1 cellular context compared by ENCODE assay signal in the genomic region with DNA sequence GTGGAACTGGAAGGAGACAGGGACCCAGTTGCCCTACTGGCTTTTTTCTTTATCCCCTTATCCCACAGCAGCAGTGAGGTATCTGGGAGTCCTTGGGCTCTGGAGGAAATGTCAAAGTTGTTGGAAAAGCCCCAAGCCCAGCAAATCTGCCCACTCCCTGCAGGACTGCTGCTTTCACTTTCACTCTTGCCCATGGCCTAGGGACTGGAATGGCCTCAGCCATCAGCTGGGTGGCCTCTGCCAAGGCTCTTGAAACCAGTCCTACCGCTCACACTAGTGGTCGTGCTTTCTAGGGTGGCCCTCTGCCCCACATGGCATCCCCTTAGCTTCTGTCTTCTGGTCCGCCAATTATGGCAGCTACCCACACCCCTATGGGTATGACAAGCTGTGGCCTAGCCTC.
TF ChIP-seq lines count a peak whose summit lies in the region.

No MANE protein-coding gene starts in this region.

TF ChIP-seq in GM12878, 131 proteins besides CTCF, POLR2A, EP300 and RAD21:
- no peak for TF ChIP-seq HDGF (IDR thresholded peaks at IDR 0.05)
- TF ChIP-seq, protein P1, sequence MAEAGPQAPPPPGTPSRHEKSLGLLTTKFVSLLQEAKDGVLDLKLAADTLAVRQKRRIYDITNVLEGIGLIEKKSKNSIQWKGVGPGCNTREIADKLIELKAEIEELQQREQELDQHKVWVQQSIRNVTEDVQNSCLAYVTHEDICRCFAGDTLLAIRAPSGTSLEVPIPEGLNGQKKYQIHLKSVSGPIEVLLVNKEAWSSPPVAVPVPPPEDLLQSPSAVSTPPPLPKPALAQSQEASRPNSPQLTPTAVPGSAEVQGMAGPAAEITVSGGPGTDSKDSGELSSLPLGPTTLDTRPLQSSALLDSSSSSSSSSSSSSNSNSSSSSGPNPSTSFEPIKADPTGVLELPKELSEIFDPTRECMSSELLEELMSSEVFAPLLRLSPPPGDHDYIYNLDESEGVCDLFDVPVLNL (IDR thresholded peaks at IDR 0.05; ENCODE audit: low read depth, low read length), result no peak
- no peak for TF ChIP-seq SMC3 (IDR thresholded peaks at IDR 0.05; ENCODE audit: borderline replicate concordance, low read length)
- TF ChIP-seq STAT3 (IDR thresholded peaks at IDR 0.05; ENCODE audit: low read depth, low read length), result no peak
- TF ChIP-seq, protein P2, sequence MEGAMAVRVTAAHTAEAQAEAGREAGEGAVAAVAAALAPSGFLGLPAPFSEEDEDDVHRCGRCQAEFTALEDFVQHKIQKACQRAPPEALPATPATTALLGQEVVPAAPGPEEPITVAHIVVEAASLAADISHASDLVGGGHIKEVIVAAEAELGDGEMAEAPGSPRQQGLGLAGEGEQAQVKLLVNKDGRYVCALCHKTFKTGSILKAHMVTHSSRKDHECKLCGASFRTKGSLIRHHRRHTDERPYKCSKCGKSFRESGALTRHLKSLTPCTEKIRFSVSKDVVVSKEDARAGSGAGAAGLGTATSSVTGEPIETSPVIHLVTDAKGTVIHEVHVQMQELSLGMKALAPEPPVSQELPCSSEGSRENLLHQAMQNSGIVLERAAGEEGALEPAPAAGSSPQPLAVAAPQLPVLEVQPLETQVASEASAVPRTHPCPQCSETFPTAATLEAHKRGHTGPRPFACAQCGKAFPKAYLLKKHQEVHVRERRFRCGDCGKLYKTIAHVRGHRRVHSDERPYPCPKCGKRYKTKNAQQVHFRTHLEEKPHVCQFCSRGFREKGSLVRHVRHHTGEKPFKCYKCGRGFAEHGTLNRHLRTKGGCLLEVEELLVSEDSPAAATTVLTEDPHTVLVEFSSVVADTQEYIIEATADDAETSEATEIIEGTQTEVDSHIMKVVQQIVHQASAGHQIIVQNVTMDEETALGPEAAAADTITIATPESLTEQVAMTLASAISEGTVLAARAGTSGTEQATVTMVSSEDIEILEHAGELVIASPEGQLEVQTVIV (IDR thresholded peaks at IDR 0.05; ENCODE audit: borderline replicate concordance, partially characterized antibody), result no peak
- TF ChIP-seq, protein P3, sequence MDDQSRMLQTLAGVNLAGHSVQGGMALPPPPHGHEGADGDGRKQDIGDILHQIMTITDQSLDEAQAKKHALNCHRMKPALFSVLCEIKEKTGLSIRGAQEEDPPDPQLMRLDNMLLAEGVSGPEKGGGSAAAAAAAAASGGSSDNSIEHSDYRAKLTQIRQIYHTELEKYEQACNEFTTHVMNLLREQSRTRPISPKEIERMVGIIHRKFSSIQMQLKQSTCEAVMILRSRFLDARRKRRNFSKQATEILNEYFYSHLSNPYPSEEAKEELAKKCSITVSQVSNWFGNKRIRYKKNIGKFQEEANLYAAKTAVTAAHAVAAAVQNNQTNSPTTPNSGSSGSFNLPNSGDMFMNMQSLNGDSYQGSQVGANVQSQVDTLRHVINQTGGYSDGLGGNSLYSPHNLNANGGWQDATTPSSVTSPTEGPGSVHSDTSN (IDR thresholded peaks at IDR 0.05; ENCODE audit: insufficient replicate concordance, low read depth, low read length), result no peak
- no peak for TF ChIP-seq HDAC6 (IDR thresholded peaks at IDR 0.05; ENCODE audit: unreplicated experiment)
- no peak for TF ChIP-seq NFIC (IDR thresholded peaks at IDR 0.05; ENCODE audit: low read depth, low read length)
- TF ChIP-seq, protein P4, sequence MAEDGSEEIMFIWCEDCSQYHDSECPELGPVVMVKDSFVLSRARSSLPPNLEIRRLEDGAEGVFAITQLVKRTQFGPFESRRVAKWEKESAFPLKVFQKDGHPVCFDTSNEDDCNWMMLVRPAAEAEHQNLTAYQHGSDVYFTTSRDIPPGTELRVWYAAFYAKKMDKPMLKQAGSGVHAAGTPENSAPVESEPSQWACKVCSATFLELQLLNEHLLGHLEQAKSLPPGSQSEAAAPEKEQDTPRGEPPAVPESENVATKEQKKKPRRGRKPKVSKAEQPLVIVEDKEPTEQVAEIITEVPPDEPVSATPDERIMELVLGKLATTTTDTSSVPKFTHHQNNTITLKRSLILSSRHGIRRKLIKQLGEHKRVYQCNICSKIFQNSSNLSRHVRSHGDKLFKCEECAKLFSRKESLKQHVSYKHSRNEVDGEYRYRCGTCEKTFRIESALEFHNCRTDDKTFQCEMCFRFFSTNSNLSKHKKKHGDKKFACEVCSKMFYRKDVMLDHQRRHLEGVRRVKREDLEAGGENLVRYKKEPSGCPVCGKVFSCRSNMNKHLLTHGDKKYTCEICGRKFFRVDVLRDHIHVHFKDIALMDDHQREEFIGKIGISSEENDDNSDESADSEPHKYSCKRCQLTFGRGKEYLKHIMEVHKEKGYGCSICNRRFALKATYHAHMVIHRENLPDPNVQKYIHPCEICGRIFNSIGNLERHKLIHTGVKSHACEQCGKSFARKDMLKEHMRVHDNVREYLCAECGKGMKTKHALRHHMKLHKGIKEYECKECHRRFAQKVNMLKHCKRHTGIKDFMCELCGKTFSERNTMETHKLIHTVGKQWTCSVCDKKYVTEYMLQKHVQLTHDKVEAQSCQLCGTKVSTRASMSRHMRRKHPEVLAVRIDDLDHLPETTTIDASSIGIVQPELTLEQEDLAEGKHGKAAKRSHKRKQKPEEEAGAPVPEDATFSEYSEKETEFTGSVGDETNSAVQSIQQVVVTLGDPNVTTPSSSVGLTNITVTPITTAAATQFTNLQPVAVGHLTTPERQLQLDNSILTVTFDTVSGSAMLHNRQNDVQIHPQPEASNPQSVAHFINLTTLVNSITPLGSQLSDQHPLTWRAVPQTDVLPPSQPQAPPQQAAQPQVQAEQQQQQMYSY (CRISPR knock-in tag; IDR thresholded peaks at IDR 0.05), result no peak
- TF ChIP-seq NRF1 (conservative IDR thresholded peaks at IDR 0.05; ENCODE audit: low read depth, low read length), result no peak
- TF ChIP-seq, protein P5, sequence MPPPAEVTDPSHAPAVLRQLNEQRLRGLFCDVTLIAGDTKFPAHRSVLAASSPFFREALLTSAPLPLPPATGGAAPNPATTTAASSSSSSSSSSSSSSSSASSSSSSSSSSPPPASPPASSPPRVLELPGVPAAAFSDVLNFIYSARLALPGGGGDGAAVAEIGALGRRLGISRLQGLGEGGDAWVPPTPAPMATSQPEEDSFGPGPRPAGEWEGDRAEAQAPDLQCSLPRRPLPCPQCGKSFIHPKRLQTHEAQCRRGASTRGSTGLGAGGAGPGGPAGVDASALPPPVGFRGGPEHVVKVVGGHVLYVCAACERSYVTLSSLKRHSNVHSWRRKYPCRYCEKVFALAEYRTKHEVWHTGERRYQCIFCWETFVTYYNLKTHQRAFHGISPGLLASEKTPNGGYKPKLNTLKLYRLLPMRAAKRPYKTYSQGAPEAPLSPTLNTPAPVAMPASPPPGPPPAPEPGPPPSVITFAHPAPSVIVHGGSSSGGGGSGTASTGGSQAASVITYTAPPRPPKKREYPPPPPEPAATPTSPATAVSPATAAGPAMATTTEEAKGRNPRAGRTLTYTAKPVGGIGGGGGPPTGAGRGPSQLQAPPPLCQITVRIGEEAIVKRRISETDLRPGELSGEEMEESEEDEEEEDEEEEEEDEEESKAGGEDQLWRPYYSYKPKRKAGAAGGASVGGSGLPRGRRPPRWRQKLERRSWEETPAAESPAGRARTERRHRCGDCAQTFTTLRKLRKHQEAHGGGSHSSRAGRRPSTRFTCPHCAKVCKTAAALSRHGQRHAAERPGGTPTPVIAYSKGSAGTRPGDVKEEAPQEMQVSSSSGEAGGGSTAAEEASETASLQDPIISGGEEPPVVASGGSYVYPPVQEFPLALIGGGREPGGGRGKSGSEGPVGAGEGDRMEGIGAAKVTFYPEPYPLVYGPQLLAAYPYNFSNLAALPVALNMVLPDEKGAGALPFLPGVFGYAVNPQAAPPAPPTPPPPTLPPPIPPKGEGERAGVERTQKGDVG (CRISPR knock-in tag; IDR thresholded peaks at IDR 0.05), result no peak
- no peak for TF ChIP-seq ZZZ3 (IDR thresholded peaks at IDR 0.05; ENCODE audit: control insufficient read depth, insufficient read length, low read depth)
- TF ChIP-seq HDAC2 (IDR thresholded peaks at IDR 0.05), result no peak
- TF ChIP-seq ZBED1 (IDR thresholded peaks at IDR 0.05; ENCODE audit: borderline replicate concordance), result no peak
- TF ChIP-seq, protein P6, sequence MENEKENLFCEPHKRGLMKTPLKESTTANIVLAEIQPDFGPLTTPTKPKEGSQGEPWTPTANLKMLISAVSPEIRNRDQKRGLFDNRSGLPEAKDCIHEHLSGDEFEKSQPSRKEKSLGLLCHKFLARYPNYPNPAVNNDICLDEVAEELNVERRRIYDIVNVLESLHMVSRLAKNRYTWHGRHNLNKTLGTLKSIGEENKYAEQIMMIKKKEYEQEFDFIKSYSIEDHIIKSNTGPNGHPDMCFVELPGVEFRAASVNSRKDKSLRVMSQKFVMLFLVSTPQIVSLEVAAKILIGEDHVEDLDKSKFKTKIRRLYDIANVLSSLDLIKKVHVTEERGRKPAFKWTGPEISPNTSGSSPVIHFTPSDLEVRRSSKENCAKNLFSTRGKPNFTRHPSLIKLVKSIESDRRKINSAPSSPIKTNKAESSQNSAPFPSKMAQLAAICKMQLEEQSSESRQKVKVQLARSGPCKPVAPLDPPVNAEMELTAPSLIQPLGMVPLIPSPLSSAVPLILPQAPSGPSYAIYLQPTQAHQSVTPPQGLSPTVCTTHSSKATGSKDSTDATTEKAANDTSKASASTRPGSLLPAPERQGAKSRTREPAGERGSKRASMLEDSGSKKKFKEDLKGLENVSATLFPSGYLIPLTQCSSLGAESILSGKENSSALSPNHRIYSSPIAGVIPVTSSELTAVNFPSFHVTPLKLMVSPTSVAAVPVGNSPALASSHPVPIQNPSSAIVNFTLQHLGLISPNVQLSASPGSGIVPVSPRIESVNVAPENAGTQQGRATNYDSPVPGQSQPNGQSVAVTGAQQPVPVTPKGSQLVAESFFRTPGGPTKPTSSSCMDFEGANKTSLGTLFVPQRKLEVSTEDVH (IDR thresholded peaks at IDR 0.05; ENCODE audit: low read depth, partially characterized antibody), result no peak
- TF ChIP-seq, protein P7, sequence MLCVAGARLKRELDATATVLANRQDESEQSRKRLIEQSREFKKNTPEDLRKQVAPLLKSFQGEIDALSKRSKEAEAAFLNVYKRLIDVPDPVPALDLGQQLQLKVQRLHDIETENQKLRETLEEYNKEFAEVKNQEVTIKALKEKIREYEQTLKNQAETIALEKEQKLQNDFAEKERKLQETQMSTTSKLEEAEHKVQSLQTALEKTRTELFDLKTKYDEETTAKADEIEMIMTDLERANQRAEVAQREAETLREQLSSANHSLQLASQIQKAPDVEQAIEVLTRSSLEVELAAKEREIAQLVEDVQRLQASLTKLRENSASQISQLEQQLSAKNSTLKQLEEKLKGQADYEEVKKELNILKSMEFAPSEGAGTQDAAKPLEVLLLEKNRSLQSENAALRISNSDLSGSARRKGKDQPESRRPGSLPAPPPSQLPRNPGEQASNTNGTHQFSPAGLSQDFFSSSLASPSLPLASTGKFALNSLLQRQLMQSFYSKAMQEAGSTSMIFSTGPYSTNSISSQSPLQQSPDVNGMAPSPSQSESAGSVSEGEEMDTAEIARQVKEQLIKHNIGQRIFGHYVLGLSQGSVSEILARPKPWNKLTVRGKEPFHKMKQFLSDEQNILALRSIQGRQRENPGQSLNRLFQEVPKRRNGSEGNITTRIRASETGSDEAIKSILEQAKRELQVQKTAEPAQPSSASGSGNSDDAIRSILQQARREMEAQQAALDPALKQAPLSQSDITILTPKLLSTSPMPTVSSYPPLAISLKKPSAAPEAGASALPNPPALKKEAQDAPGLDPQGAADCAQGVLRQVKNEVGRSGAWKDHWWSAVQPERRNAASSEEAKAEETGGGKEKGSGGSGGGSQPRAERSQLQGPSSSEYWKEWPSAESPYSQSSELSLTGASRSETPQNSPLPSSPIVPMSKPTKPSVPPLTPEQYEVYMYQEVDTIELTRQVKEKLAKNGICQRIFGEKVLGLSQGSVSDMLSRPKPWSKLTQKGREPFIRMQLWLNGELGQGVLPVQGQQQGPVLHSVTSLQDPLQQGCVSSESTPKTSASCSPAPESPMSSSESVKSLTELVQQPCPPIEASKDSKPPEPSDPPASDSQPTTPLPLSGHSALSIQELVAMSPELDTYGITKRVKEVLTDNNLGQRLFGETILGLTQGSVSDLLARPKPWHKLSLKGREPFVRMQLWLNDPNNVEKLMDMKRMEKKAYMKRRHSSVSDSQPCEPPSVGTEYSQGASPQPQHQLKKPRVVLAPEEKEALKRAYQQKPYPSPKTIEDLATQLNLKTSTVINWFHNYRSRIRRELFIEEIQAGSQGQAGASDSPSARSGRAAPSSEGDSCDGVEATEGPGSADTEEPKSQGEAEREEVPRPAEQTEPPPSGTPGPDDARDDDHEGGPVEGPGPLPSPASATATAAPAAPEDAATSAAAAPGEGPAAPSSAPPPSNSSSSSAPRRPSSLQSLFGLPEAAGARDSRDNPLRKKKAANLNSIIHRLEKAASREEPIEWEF (IDR thresholded peaks at IDR 0.05; ENCODE audit: insufficient replicate concordance, low read depth, low read length), result no peak
- no peak for TF ChIP-seq POLR2AphosphoS5 (IDR thresholded peaks at IDR 0.05; ENCODE audit: low read length)
